ENCODE assay signal across 8 cellular contexts in genomic region chr3:10242182-10243065, GRCh38. TPM values are rescaled to one million over a fixed set of nuclear protein-coding genes. Genes with fewer than 3 reads are reported as not detected.
DNase-seq lines count a peak whose midpoint lies in the region; ATAC-seq and TF ChIP-seq lines count a peak whose summit lies in the region.

No MANE protein-coding gene starts in this region.

- intact Hi-C loops in activated CD4-positive, alpha-beta T cell treated with anti-CD3 and anti-CD28 coated beads for 36 hours (cut with DNase I, micrococcal nuclease), result loop anchor here (1.0 to 10.0 kb wide), 5 partner anchors 14 to 1382 kb away; partner anchors contain the start of genes BRK1 (in 1 of the 2) and MTMR14 (in 1 of the 2)

- H3K9me3 Mint-ChIP-seq in activated CD4-positive, alpha-beta T cell treated with anti-CD3 and anti-CD28 coated beads for 36 hours (ENCODE audit: low read depth), result peaks cover 12% of the 10 kb centered on the region
- H3K9me3 Mint-ChIP-seq in type B pancreatic cell, result peaks cover 4% of the 10 kb centered on the region

- H3K27ac Mint-ChIP-seq in activated CD4-positive, alpha-beta T cell treated with anti-CD3 and anti-CD28 coated beads for 36 hours, result peak overlapping the region; percentile 93
- H3K27ac Mint-ChIP-seq in type B pancreatic cell, result no peak overlapping the region

- no peaks in the 10 kb centered on the region for H3K27me3 Mint-ChIP-seq in activated CD4-positive, alpha-beta T cell treated with anti-CD3 and anti-CD28 coated beads for 36 hours
- no peaks in the 10 kb centered on the region for H3K27me3 Mint-ChIP-seq in type B pancreatic cell

- POLR2A ChIA-PET in activated CD4-positive, alpha-beta T cell treated with anti-CD3 and anti-CD28 coated beads for 36 hours (lab: Charles Lee), result interaction anchor here (0.6 to 2.1 kb wide), 4 partner anchors 34 to 101 kb away, joined by 3 to 7 read pairs (median 3); partner anchors contain the start of gene VHL

- peaks cover 33% of the 10 kb centered on the region for H3K36me3 Mint-ChIP-seq in activated CD4-positive, alpha-beta T cell treated with anti-CD3 and anti-CD28 coated beads for 36 hours (ENCODE audit: low read depth)
- peaks cover 3% of the 10 kb centered on the region for H3K36me3 Mint-ChIP-seq in type B pancreatic cell

- CTCF ChIA-PET in activated CD4-positive, alpha-beta T cell treated with anti-CD3 and anti-CD28 coated beads for 36 hours (lab: Charles Lee), result interaction anchor here (0.6 to 1.8 kb wide), 14 partner anchors 9 to 224 kb away, joined by 3 to 10 read pairs (median 3); no protein-coding TSS in a partner anchor

- DNase-seq in activated CD4-positive, alpha-beta T cell treated with anti-CD3 and anti-CD28 coated beads for 36 hours, result peak; percentile 91
- peak; percentile 72 for DNase-seq in effector CD4-positive, alpha-beta T cell
- peak; percentile 78 for DNase-seq in stimulated activated CD4-positive, alpha-beta T cell treated with anti-CD3 and anti-CD28 coated beads, Interleukin-2, amount 100 ng/mL, for 4 hours (ENCODE audit: low read depth)
- DNase-seq in NCI-H1694 (lab: John Stamatoyannopoulos, UW), result no peak
- no peak for DNase-seq in NCI-H2196 (lab: John Stamatoyannopoulos, UW; ENCODE audit: unreplicated experiment)
- no peak for DNase-seq in putamen (ENCODE audit: low spot score)
- DNase-seq in type B pancreatic cell (ENCODE audit: extremely low spot score, unreplicated experiment), result no peak

- H3K4me3 Mint-ChIP-seq in activated CD4-positive, alpha-beta T cell treated with anti-CD3 and anti-CD28 coated beads for 36 hours, result peak overlapping the region; percentile 42
- H3K4me3 Mint-ChIP-seq in type B pancreatic cell, result no peak overlapping the region

- peak; percentile 57 for ATAC-seq in HG03108 (IDR thresholded peaks at IDR 0.05; ENCODE audit: unreplicated experiment)
- peak; percentile 94 for ATAC-seq in activated CD4-positive, alpha-beta T cell treated with anti-CD3 and anti-CD28 coated beads for 36 hours

- H3K4me1 Mint-ChIP-seq in activated CD4-positive, alpha-beta T cell treated with anti-CD3 and anti-CD28 coated beads for 36 hours, result peaks cover 62% of the 10 kb centered on the region
- H3K4me1 Mint-ChIP-seq in type B pancreatic cell (ENCODE audit: unreplicated experiment), result no peaks in the 10 kb centered on the region

- TF ChIP-seq CTCF in type B pancreatic cell (conservative IDR thresholded peaks at IDR 0.05), result no peak

RNA-seq across cellular contexts. Expression of gene TATDN2, which starts 5.8 kb away (rescaled TPM):
- total RNA-seq in activated CD4-positive, alpha-beta T cell treated with anti-CD3 and anti-CD28 coated beads for 36 hours, result 10 to 100 TPM; 40.0 to 40.2 TPM
- 31.3 and 34.6 TPM in 2 replicates for total RNA-seq in type B pancreatic cell (ENCODE audit: low replicate concordance)

RNA-seq across cellular contexts. Expression of gene GHRL, which starts 50.3 kb away (rescaled TPM):
- under 1 TPM; 0.19 to 0.30 TPM for total RNA-seq in activated CD4-positive, alpha-beta T cell treated with anti-CD3 and anti-CD28 coated beads for 36 hours
- 14.3 and 29.6 TPM in 2 replicates for total RNA-seq in type B pancreatic cell (ENCODE audit: low replicate concordance)

Comparison
In these comparisons a context has a peak if more than half of its experiments do, and no peak if none do; other contexts are left out.
1. DNase-seq: peak in activated CD4-positive, alpha-beta T cell treated with anti-CD3 and anti-CD28 coated beads for 36 hours (single experiment), effector CD4-positive, alpha-beta T cell (single experiment) and stimulated activated CD4-positive, alpha-beta T cell treated with anti-CD3 and anti-CD28 coated beads, Interleukin-2, amount 100 ng/mL, for 4 hours (single experiment); none in NCI-H1694 (single experiment), NCI-H2196 (single experiment), putamen (single experiment) and type B pancreatic cell (single experiment).
2. RNA of gene GHRL, which starts 50.3 kb away (total RNA-seq): 14.3 to 29.6 TPM in type B pancreatic cell; 0.19 to 0.30 TPM in activated CD4-positive, alpha-beta T cell treated with anti-CD3 and anti-CD28 coated beads for 36 hours; every median in the first group is over 10 times any median in the second.